20 cellular contexts compared by ENCODE assay signal in the genomic region with DNA sequence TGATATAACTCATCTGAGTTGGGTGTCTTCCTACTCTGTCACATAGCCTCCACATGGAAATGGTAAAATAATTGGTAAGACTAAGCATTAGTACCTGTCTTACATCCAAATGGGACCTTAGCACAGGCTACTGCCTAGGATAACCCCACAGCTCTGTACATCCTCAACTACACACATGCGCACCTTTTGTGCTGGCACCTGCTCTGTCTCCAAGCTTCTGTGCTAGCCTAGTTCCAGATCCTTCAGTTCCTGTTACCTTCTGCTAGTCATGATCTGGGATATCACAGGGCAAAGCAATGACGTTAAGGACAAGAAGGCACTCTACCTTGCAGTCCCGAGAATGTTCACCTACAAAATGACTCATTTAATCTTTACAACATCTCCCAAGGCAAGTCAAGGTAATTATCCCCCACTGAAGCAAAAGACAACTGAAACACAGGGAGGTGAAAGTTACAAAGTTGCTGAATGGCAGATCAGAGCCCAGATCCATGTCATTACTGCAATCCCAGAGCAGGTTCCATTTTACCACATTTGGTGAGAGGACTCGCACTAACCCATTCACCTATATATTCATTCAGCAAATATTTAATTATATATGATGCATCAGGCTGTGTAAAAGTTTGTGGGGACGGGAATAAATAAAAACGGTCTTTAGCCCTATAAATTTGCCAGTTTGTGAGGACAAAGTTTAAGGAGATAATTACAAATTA.
A peak's percentile ranks its signal among the peaks of the same experiment; 100 is the strongest.
DNase-seq lines count a peak whose midpoint lies in the region; ATAC-seq, FAIRE-seq and TF ChIP-seq lines count a peak whose summit lies in the region.
"Had no signal": no experiment of that assay in that cellular context is flagged by ENCODE, and none has a peak within 500 bp of the region (broad histone marks: within the 10 kb centered on the region; RNA-seq: fewer than 3 reads in every experiment).

No MANE protein-coding gene starts in this region.

- H3K36me3 ChIP-seq in HepG2 (replicated peaks in 1 of 2; ENCODE audit: control insufficient read depth in 1 of 2, insufficient read depth in 2 of 2, low read length in 2 of 2) (peaks cover 10 to 31% of the 10 kb centered on the region in 2 experiments), right lobe of liver (no peaks in the 10 kb centered on the region), SK-N-MC (ENCODE audit: insufficient read depth, low read length) (no peaks in the 10 kb centered on the region), small intestine (ENCODE audit: control insufficient read depth in 2 of 2, insufficient read depth in 2 of 2, low read length in 2 of 2) (no peaks in the 10 kb centered on the region)
- H3K36me3 ChIP-seq in CD4-positive, alpha-beta memory T cell (ENCODE audit: insufficient read depth, low read length), result no peaks in the 10 kb centered on the region
- H3K36me3 ChIP-seq: BLaER1 had no signal

- WGBS in HepG2 (ENCODE audit: low lambda C conversion rate), result 93% methylated on average over 6 of the region's 6 CpGs
- WGBS in right lobe of liver (ENCODE audit: insufficient coverage, low coverage, low lambda C conversion rate, missing lambda C conversion rate), result 85% methylated on average over 5 of the region's 6 CpGs
- 41 to 76% (median 62%) methylated on average over 6 of the region's 6 CpGs for WGBS in small intestine, 3 donors

- no peak overlapping the region for H3K27ac Mint-ChIP-seq in CD4-positive, alpha-beta memory T cell
- H3K27ac Mint-ChIP-seq: CD4-positive, alpha-beta T cell; H9; IgD-negative memory B cell had no signal

- no peak overlapping the region for H3K4me3 ChIP-seq in HepG2 (replicated peaks in 1 of 3; ENCODE audit: insufficient read depth in 1 of 3, low read depth in 2 of 3, low read length in 3 of 3)
- no peak overlapping the region for H3K4me3 ChIP-seq in right lobe of liver
- H3K4me3 ChIP-seq in SK-N-MC, result no peak overlapping the region
- H3K4me3 ChIP-seq in small intestine (ENCODE audit: low read depth in 1 of 2, low read length in 2 of 2), result no peak overlapping the region
- H3K4me3 ChIP-seq in CD4-positive, alpha-beta memory T cell (ENCODE audit: low read length in 2 of 2), result no peak overlapping the region
- H3K4me3 ChIP-seq: BLaER1 had no signal

- no peak for ATAC-seq in HepG2
- no peak for ATAC-seq in right lobe of liver

- POLR2A ChIA-PET in HepG2 (lab: Yijun Ruan, JAX), result no interaction called here
- POLR2A ChIA-PET in CD4-positive, alpha-beta memory T cell (lab: Charles Lee; ENCODE audit: partially characterized antibody), result no interaction called here

- H3K36me3 Mint-ChIP-seq in CD4-positive, alpha-beta memory T cell, result no peaks in the 10 kb centered on the region
- H3K36me3 Mint-ChIP-seq: IgD-negative memory B cell had no signal

- no peak overlapping the region for H3K27ac ChIP-seq in HepG2 (ENCODE audit: extremely low read length, insufficient read depth, low read length)
- H3K27ac ChIP-seq in right lobe of liver, result no peak overlapping the region
- 0 out of 2 replicates have a peak overlapping the region, but pooled peaks have one; percentile 38 for H3K27ac ChIP-seq in SK-N-MC
- H3K27ac ChIP-seq in small intestine (ENCODE audit: low read depth in 1 of 2, low read length in 1 of 2), result no peak overlapping the region
- H3K27ac ChIP-seq in CD4-positive, alpha-beta memory T cell (ENCODE audit: low read depth, low read length), result no peak overlapping the region
- H3K27ac ChIP-seq: 22Rv1, BLaER1 had no signal

- intact Hi-C loops in HepG2 (cut with micrococcal nuclease; ENCODE audit: unreplicated experiment) (no loop called here), right lobe of liver (cut with DNase I) (no loop called here)
- intact Hi-C loops in CD4-positive, alpha-beta memory T cell (cut with micrococcal nuclease), result no loop called here

- no peak overlapping the region for H3K4me3 Mint-ChIP-seq in CD4-positive, alpha-beta memory T cell
- H3K4me3 Mint-ChIP-seq: CD4-positive, alpha-beta T cell; H9; IgD-negative memory B cell had no signal

- no peak overlapping the region for H2AFZ ChIP-seq in HepG2 (ENCODE audit: low read length)

- no peak for TF ChIP-seq RAD21 in HepG2 (CRISPR knock-in tag; IDR thresholded peaks at IDR 0.05)

- in situ Hi-C loops in HepG2 (cut with HindIII; ENCODE audit: extremely low pct_ligation_motif_present, low pct_unique_long_range_greater_than_20kb), result no loop called here

- H3K27me3 Mint-ChIP-seq in CD4-positive, alpha-beta memory T cell, result peaks cover 7 to 13% of the 10 kb centered on the region in 2 donors

- H3K4me2 ChIP-seq in HepG2 (ENCODE audit: low read depth, low read length), result no peak overlapping the region
- H3K4me2 ChIP-seq: BLaER1 had no signal

- no peak for TF ChIP-seq EP300 in HepG2 (IDR thresholded peaks at IDR 0.05; ENCODE audit: low read depth in 2 of 2, low read length in 2 of 2)
- no peak for TF ChIP-seq EP300 in HepG2 (CRISPR knock-in tag; IDR thresholded peaks at IDR 0.05; ENCODE audit: borderline replicate concordance)

- CTCF ChIA-PET in HepG2 (lab: Yijun Ruan, JAX; ENCODE audit: low intra/inter-chr PET ratio, low total read pairs), result no interaction called here
- CTCF ChIA-PET in CD4-positive, alpha-beta memory T cell (lab: Charles Lee; ENCODE audit: partially characterized antibody), result no interaction called here

- no peak overlapping the region for H3K9ac ChIP-seq in HepG2 (ENCODE audit: insufficient read depth, low read depth, low read length)
- H3K9ac ChIP-seq in SK-N-MC (ENCODE audit: insufficient read length), result no peak overlapping the region
- H3K9ac ChIP-seq: BLaER1 had no signal

- H3K4me1 Mint-ChIP-seq in CD4-positive, alpha-beta memory T cell, result no peaks in the 10 kb centered on the region
- H3K4me1 Mint-ChIP-seq: IgD-negative memory B cell had no signal

- DNase-seq in HepG2 (ENCODE audit: low spot score), result no peak
- DNase-seq in right lobe of liver, result no peak
- no peak for DNase-seq in SK-N-MC (ENCODE audit: low read depth, low spot score)
- peak; percentile 73 for DNase-seq in kidney tubule cell (ENCODE audit: low spot score)
- DNase-seq in small intestine, result peak; percentile 69
- no peak for DNase-seq in CD4-positive, alpha-beta memory T cell
- no peak for DNase-seq in HTR-8/SVneo (ENCODE audit: insufficient read length, low spot score)
- no peak for DNase-seq in DMS153 (lab: John Stamatoyannopoulos, UW)
- DNase-seq: ACHN; CD4-positive, alpha-beta T cell; H9; NCI-H1694 treated with DMSO at 0.1 percent for 48 hours; NCI-H2081 treated with DMSO at 0.1 percent for 48 hours; NCI-H2171 treated with DMSO at 0.1 percent for 48 hours; NCI-H524 treated with DMSO at 0.1 percent for 48 hours; NCI-H82; Right ventricle myocardium superior had no signal

- no peaks in the 10 kb centered on the region for H3K9me3 ChIP-seq in HepG2 (ENCODE audit: low read length)
- no peaks in the 10 kb centered on the region for H3K9me3 ChIP-seq in right lobe of liver
- H3K9me3 ChIP-seq in SK-N-MC (ENCODE audit: low read depth, low read length), result no peaks in the 10 kb centered on the region; the same call in 1 of the 2 replicates
- no peaks in the 10 kb centered on the region for H3K9me3 ChIP-seq in small intestine (ENCODE audit: control insufficient read depth, low read depth)
- H3K9me3 ChIP-seq in CD4-positive, alpha-beta memory T cell (ENCODE audit: control insufficient read depth in 1 of 2, low read length in 2 of 2), result no peaks in the 10 kb centered on the region

- H3K4me1 ChIP-seq in HepG2 (ENCODE audit: insufficient read depth, low read length) (peaks cover 25% of the 10 kb centered on the region), right lobe of liver (no peaks in the 10 kb centered on the region), small intestine (ENCODE audit: control insufficient read depth in 2 of 2, insufficient read depth in 1 of 2, low read depth in 1 of 2, low read length in 1 of 2) (no peaks in the 10 kb centered on the region)
- H3K4me1 ChIP-seq in CD4-positive, alpha-beta memory T cell (ENCODE audit: insufficient read depth, low read length), result no peaks in the 10 kb centered on the region

- no TSS peak for BruUV-seq in HepG2 (replicated peaks; lab: Mats Ljungman, UMichigan)

- H3K27me3 ChIP-seq in HepG2 (ENCODE audit: control insufficient read depth in 1 of 2, insufficient read depth in 2 of 2, low read length in 2 of 2) (no peaks in the 10 kb centered on the region), right lobe of liver (no peaks in the 10 kb centered on the region), small intestine (ENCODE audit: control insufficient read depth in 2 of 2, insufficient read depth in 2 of 2, low read length in 2 of 2) (no peaks in the 10 kb centered on the region)
- no peaks in the 10 kb centered on the region for H3K27me3 ChIP-seq in CD4-positive, alpha-beta memory T cell (ENCODE audit: insufficient read depth, low read length)
- H3K27me3 ChIP-seq: BLaER1 had no signal

- peaks cover 0 to 4% (median 0%) of the 10 kb centered on the region in 8 donors for H3K9me3 Mint-ChIP-seq in CD4-positive, alpha-beta memory T cell
- H3K9me3 Mint-ChIP-seq: CD4-positive, alpha-beta T cell had no signal

- H3K79me2 ChIP-seq in HepG2 (ENCODE audit: insufficient read depth, low read length), result peaks cover 63% of the 10 kb centered on the region

- TF ChIP-seq CTCF in HepG2 (CRISPR knock-in tag; IDR thresholded peaks at IDR 0.05) (no peak), right lobe of liver (IDR thresholded peaks at IDR 0.05) (no peak)

- H4K20me1 ChIP-seq in HepG2 (ENCODE audit: insufficient read depth, low read length), result no peaks in the 10 kb centered on the region; the same call in 1 of the 2 replicates
- H4K20me1 ChIP-seq: BLaER1 had no signal

- peak; percentile 23 for FAIRE-seq in HepG2 (lab: Jason Lieb, UNC)
- FAIRE-seq in small intestine (lab: Jason Lieb, UNC), result no peak
- no peak for FAIRE-seq in HTR-8/SVneo (lab: Jason Lieb, UNC)

- no peak for TF ChIP-seq POLR2A in HepG2 (IDR thresholded peaks at IDR 0.05; ENCODE audit: insufficient read depth in 1 of 2, low read depth in 2 of 2, low read length in 2 of 2)
- TF ChIP-seq POLR2A in right lobe of liver (IDR thresholded peaks at IDR 0.05), result no peak

TF ChIP-seq in HepG2, 621 proteins besides CTCF, POLR2A, EP300 and RAD21 (continues in another document):
- TF ChIP-seq ZNF326 (CRISPR knock-in tag; IDR thresholded peaks at IDR 0.05; ENCODE audit: borderline replicate concordance) (no peak), ZNF775 (CRISPR knock-in tag; IDR thresholded peaks at IDR 0.05; ENCODE audit: borderline replicate concordance) (no peak), ISL2 (CRISPR knock-in tag; IDR thresholded peaks at IDR 0.05) (no peak), TAF1 (CRISPR knock-in tag; IDR thresholded peaks at IDR 0.05) (no peak)
- TF ChIP-seq, protein P1, sequence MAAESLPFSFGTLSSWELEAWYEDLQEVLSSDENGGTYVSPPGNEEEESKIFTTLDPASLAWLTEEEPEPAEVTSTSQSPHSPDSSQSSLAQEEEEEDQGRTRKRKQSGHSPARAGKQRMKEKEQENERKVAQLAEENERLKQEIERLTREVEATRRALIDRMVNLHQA (CRISPR knock-in tag; IDR thresholded peaks at IDR 0.05), result no peak

Comparison
In these comparisons a context has a peak if more than half of its experiments do, and no peak if none do; other contexts are left out.
1. DNase-seq: peak in kidney tubule cell (single experiment) and small intestine (single experiment); none in HepG2 (single experiment), right lobe of liver (0 of 3), SK-N-MC (single experiment), CD4-positive, alpha-beta memory T cell (0 of 5), HTR-8/SVneo (single experiment) and DMS153 (single experiment).